In the genomic region with DNA sequence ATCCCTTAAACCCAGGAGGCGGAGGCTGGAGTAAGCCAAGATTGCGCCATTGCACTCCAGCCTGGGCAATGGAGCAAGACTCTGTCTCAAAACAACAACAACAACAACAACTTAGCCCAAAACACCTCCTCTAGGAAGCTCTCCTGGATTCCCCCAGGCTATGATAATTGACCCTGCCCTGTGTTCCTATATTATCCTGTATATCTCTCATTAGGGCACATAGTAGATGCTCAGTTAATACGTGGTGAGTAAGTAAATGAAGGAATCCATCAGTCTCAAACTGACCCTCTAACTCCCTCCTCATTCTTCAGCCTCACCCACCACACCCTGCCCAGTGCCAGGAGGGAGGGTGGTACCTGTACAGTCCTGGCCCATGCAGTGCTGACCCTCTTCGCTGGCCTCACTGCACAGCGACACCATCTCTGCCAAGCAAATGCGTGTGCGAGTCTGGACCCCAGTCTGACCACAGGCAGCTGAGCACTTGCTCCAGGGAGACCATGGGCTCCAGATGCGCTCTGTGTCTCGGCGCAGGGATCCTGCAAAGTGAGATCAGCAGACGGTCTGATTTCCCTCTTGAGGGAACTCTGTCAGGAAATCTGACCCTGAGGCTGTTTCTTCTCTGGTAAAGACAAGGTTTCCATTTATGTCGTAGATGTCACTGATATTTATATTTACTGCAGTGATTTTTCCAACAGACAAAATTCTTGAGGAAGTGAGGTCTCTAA, we compare ENCODE assay signal across 18 cellular contexts. TPM values are rescaled to one million over a fixed set of nuclear protein-coding genes. Genes with fewer than 3 reads are reported as not detected.
A peak's percentile ranks its signal among the peaks of the same experiment; 100 is the strongest.
DNase-seq lines count a peak whose midpoint lies in the region; ATAC-seq, FAIRE-seq and TF ChIP-seq lines count a peak whose summit lies in the region.
"Had no signal": no experiment of that assay in that cellular context is flagged by ENCODE, and none has a peak within 500 bp of the region (broad histone marks: within the 10 kb centered on the region; RNA-seq: fewer than 3 reads in every experiment).

No MANE protein-coding gene starts in this region.

- DNase-seq in RWPE2 (ENCODE audit: low spot score): peak; percentile 61
- no peak for DNase-seq in H1 (ENCODE audit: low read depth in 1 of 2, low spot score in 2 of 2)
- DNase-seq in mesenteric fat pad (ENCODE audit: low spot score): peak; percentile 49
- peak; percentile 47 for DNase-seq in posterior vena cava (ENCODE audit: low spot score)
- no peak for DNase-seq in endothelial cell (ENCODE audit: low spot score)
- DNase-seq in gastrocnemius medialis: no peak
- DNase-seq in PC-9: no peak
- DNase-seq: Calu3; CD8-positive, alpha-beta T cell; DMS79 treated with DMSO at 0.1 percent for 48 hours; GF-D8; IMR-90 had no signal

- H2BK20ac ChIP-seq in H1 (ENCODE audit: low read length): no peak overlapping the region

- no peaks in the 10 kb centered on the region for H3K4me1 Mint-ChIP-seq in endothelial cell (ENCODE audit: unreplicated experiment)
- H3K4me1 Mint-ChIP-seq: B cell had no signal

- H3K9me2 ChIP-seq in PC-9 (ENCODE audit: insufficient read depth): no peaks in the 10 kb centered on the region

- H2BK12ac ChIP-seq in H1 (ENCODE audit: low read depth, low read length): no peak overlapping the region

- H3K9ac ChIP-seq in H1 (replicated peaks in 1 of 4; ENCODE audit: extremely low read depth in 1 of 4, low read depth in 3 of 4, low read length in 3 of 4): no peak overlapping the region
- H3K9ac ChIP-seq: BLaER1 treated with 17β-estradiol and CSF1 and Interleukin-3, amounts not matched to agents 10 nM and 100 nM had no signal

- H4K91ac ChIP-seq in H1 (replicated peaks; ENCODE audit: insufficient read length, low read length): no peak overlapping the region

- H3K23ac ChIP-seq in H1 (ENCODE audit: insufficient read length): no peak overlapping the region

- H2AK5ac ChIP-seq in H1 (ENCODE audit: low read depth, low read length): 0 out of 2 replicates have a peak overlapping the region, but pooled peaks have one; percentile 60

- ATAC-seq in RWPE2 (ENCODE audit: low read depth) (no peak), HG03457 (IDR thresholded peaks at IDR 0.05; ENCODE audit: unreplicated experiment) (no peak), gastrocnemius medialis (no peak)
- ATAC-seq: CD8-positive, alpha-beta T cell had no signal

- in situ Hi-C loops in gastrocnemius medialis (cut with MboI; ENCODE audit: low sequenced_read_pairs in 4 of 4): no loop called here

- FAIRE-seq in H1 (lab: Jason Lieb, UNC): no peak
- FAIRE-seq: HTR-8/SVneo had no signal

- no peaks in the 10 kb centered on the region for H3K79me2 ChIP-seq in H1 (ENCODE audit: control insufficient read depth in 1 of 2, insufficient read depth in 2 of 2, low read length in 2 of 2)
- H3K79me2 ChIP-seq in PC-9 (ENCODE audit: low read depth): no peaks in the 10 kb centered on the region

- H3K56ac ChIP-seq in H1 (replicated peaks; ENCODE audit: insufficient read length, low read depth, low read length): no peak overlapping the region

- no peak overlapping the region for H3K14ac ChIP-seq in H1 (ENCODE audit: insufficient read length)

- H4K20me1 ChIP-seq in H1 (replicated peaks in 1 of 2; ENCODE audit: control insufficient read depth in 1 of 2, insufficient read depth in 2 of 2, low read length in 2 of 2) (peaks cover 0 to 2% of the 10 kb centered on the region in 2 experiments), PC-9 (ENCODE audit: insufficient read depth) (no peaks in the 10 kb centered on the region)
- H4K20me1 ChIP-seq: BLaER1 treated with 17β-estradiol and CSF1 and Interleukin-3, amounts not matched to agents 10 nM and 100 nM had no signal

- no peak overlapping the region for H2AFZ ChIP-seq in H1 (ENCODE audit: low read length)
- H2AFZ ChIP-seq in PC-9: no peak overlapping the region

- H3F3A ChIP-seq in PC-9 (ENCODE audit: insufficient read depth, low read depth): peaks cover 11% of the 10 kb centered on the region; the same call in 1 of the 2 replicates

- H3K4me1 ChIP-seq in RWPE2 (ENCODE audit: insufficient read depth, poor library complexity, severe bottlenecking) (no peaks in the 10 kb centered on the region), H1 (replicated peaks in 1 of 4; ENCODE audit: control insufficient read depth in 3 of 4, insufficient read depth in 4 of 4, low read length in 3 of 4) (no peaks in the 10 kb centered on the region), gastrocnemius medialis (no peaks in the 10 kb centered on the region), PC-9 (replicated peaks; ENCODE audit: insufficient read depth) (peaks cover 12% of the 10 kb centered on the region)

- no peaks in the 10 kb centered on the region for H3K23me2 ChIP-seq in H1 (ENCODE audit: low read depth, low read length)

- no peak overlapping the region for H3K4me3 Mint-ChIP-seq in endothelial cell (ENCODE audit: unreplicated experiment)
- H3K4me3 Mint-ChIP-seq: B cell; CD8-positive, alpha-beta T cell had no signal

- no peak overlapping the region for H3K18ac ChIP-seq in H1 (ENCODE audit: extremely low read depth, low read length)

- H3K9me3 Mint-ChIP-seq in endothelial cell (ENCODE audit: unreplicated experiment): no peaks in the 10 kb centered on the region
- H3K9me3 Mint-ChIP-seq: CD8-positive, alpha-beta T cell had no signal

- no peak for TF ChIP-seq CTCF in RWPE2 (IDR thresholded peaks at IDR 0.05; ENCODE audit: poor library complexity, severe bottlenecking)
- TF ChIP-seq CTCF in H1 (IDR thresholded peaks at IDR 0.05; ENCODE audit: control extremely low read depth in 1 of 3, insufficient read depth in 1 of 3, low read depth in 1 of 3, low read length in 3 of 3): no peak
- TF ChIP-seq CTCF in endothelial cell (IDR thresholded peaks at IDR 0.05; ENCODE audit: unreplicated experiment): no peak
- no peak for TF ChIP-seq CTCF in gastrocnemius medialis (IDR thresholded peaks at IDR 0.05 in 4 of 5, conservative IDR thresholded peaks at IDR 0.05 in 1 of 5)
- no peak for TF ChIP-seq CTCF in PC-9 (conservative IDR thresholded peaks at IDR 0.05)

- no peaks in the 10 kb centered on the region for H3K9me3 ChIP-seq in RWPE2 (ENCODE audit: severe bottlenecking)
- H3K9me3 ChIP-seq in H1 (ENCODE audit: insufficient read depth in 2 of 2, low read depth in 1 of 2, low read length in 1 of 2): no peaks in the 10 kb centered on the region
- H3K9me3 ChIP-seq in gastrocnemius medialis: no peaks in the 10 kb centered on the region
- H3K9me3 ChIP-seq in PC-9 (ENCODE audit: insufficient read depth, low read depth): no peaks in the 10 kb centered on the region
- H3K9me3 ChIP-seq: BLaER1 treated with 17β-estradiol and CSF1 and Interleukin-3, amounts not matched to agents 10 nM and 100 nM; HAP-1 had no signal

- H2BK5ac ChIP-seq in H1 (ENCODE audit: low read depth, low read length): no peak overlapping the region

- no peak overlapping the region; the same call in 1 of the 2 replicates for H4K8ac ChIP-seq in H1 (ENCODE audit: extremely low read depth, insufficient read depth, low read length)

- CTCF ChIA-PET in H1 (lab: Charles Lee; ENCODE audit: partially characterized antibody): interaction anchor here (1.2 to 6.4 kb wide), 2 partner anchors 67 to 80 kb away, joined by 3 to 44 read pairs; no protein-coding TSS in a partner anchor
- CTCF ChIA-PET in PC-9 (lab: Charles Lee): no interaction called here

- H3K79me1 ChIP-seq in H1 (ENCODE audit: low read depth, low read length): no peaks in the 10 kb centered on the region

- H3K27ac Mint-ChIP-seq in endothelial cell (ENCODE audit: unreplicated experiment): no peak overlapping the region
- H3K27ac Mint-ChIP-seq: B cell; CD8-positive, alpha-beta T cell had no signal

- no peak for TF ChIP-seq POLR2A in H1 (IDR thresholded peaks at IDR 0.05; ENCODE audit: control extremely low read depth in 1 of 2, low read depth in 2 of 2, low read length in 2 of 2)
- no peak for TF ChIP-seq POLR2A in gastrocnemius medialis (IDR thresholded peaks at IDR 0.05)

- H3K27me3 ChIP-seq in RWPE2 (ENCODE audit: insufficient read depth, poor library complexity, severe bottlenecking) (no peaks in the 10 kb centered on the region), H1 (replicated peaks in 1 of 4; ENCODE audit: control insufficient read depth in 3 of 4, extremely low read depth in 1 of 4, insufficient read depth in 3 of 4, low read length in 3 of 4) (no peaks in the 10 kb centered on the region; a peak in 1 of 7 replicates), gastrocnemius medialis (no peaks in the 10 kb centered on the region), PC-9 (ENCODE audit: insufficient read depth, low read depth) (no peaks in the 10 kb centered on the region)
- H3K27me3 ChIP-seq: BLaER1 treated with 17β-estradiol and CSF1 and Interleukin-3, amounts not matched to agents 10 nM and 100 nM had no signal

- TF ChIP-seq RAD21 in H1 (IDR thresholded peaks at IDR 0.05 in 1 of 2, conservative IDR thresholded peaks at IDR 0.05 in 1 of 2; ENCODE audit: low read depth in 2 of 2, low read length in 2 of 2): no peak

- peaks cover 5% of the 10 kb centered on the region for H3K27me3 Mint-ChIP-seq in endothelial cell (ENCODE audit: unreplicated experiment)

- H3K4ac ChIP-seq in H1 (replicated peaks; ENCODE audit: insufficient read length, low read depth, low read length): no peak overlapping the region

- H2BK120ac ChIP-seq in H1 (replicated peaks; ENCODE audit: low read depth, low read length): no peak overlapping the region

- intact Hi-C loops in posterior vena cava (cut with DNase I): no loop called here
- intact Hi-C loops in gastrocnemius medialis (cut with DNase I; ENCODE audit: low total_unique reads): no loop called here
- intact Hi-C loops in PC-9 (cut with micrococcal nuclease; ENCODE audit: unreplicated experiment): loop anchor here (10.0 kb wide), 1 partner anchor 50 kb away; no protein-coding TSS in a partner anchor

- no peak overlapping the region for H4K5ac ChIP-seq in H1 (ENCODE audit: insufficient read length, low read depth, low read length)

- no peak overlapping the region for H3K4me3 ChIP-seq in RWPE2 (ENCODE audit: severe bottlenecking)
- H3K4me3 ChIP-seq in H1 (ENCODE audit: extremely low read depth in 1 of 4, insufficient read depth in 2 of 4, low read depth in 3 of 4, low read length in 4 of 4): no peak overlapping the region
- H3K4me3 ChIP-seq in gastrocnemius medialis: no peak overlapping the region
- no peak overlapping the region for H3K4me3 ChIP-seq in PC-9
- H3K4me3 ChIP-seq: BLaER1 treated with 17β-estradiol and CSF1 and Interleukin-3, amounts not matched to agents 10 nM and 100 nM; HAP-1 had no signal

- no peaks in the 10 kb centered on the region for H3K36me3 Mint-ChIP-seq in endothelial cell (ENCODE audit: low read depth, unreplicated experiment)
- H3K36me3 Mint-ChIP-seq: CD8-positive, alpha-beta T cell had no signal

- POLR2A ChIA-PET in H1 (lab: Charles Lee; ENCODE audit: partially characterized antibody) (interaction anchor here (1.8 kb wide), 1 partner anchor 77 kb away, joined by 3 read pairs; no protein-coding TSS in a partner anchor), PC-9 (lab: Charles Lee; ENCODE audit: unreplicated experiment) (no interaction called here)

- H2BK15ac ChIP-seq in H1 (ENCODE audit: low read length): 0 out of 2 replicates have a peak overlapping the region, but pooled peaks have one; percentile 61

- no TSS peak for BruUV-seq in PC-9 (replicated peaks; lab: Mats Ljungman, UMichigan)

- no peak overlapping the region for H3K27ac ChIP-seq in RWPE2 (ENCODE audit: poor library complexity, severe bottlenecking)
- no peak overlapping the region for H3K27ac ChIP-seq in H1 (ENCODE audit: low read depth, low read length)
- no peak overlapping the region for H3K27ac ChIP-seq in gastrocnemius medialis
- H3K27ac ChIP-seq in PC-9: no peak overlapping the region
- H3K27ac ChIP-seq: BLaER1 treated with 17β-estradiol and CSF1 and Interleukin-3, amounts not matched to agents 10 nM and 100 nM had no signal

- H3K4me2 ChIP-seq in H1 (ENCODE audit: insufficient read depth in 1 of 2, low read depth in 2 of 2, low read length in 2 of 2) (no peak overlapping the region), PC-9 (no peak overlapping the region)
- H3K4me2 ChIP-seq: BLaER1 treated with 17β-estradiol and CSF1 and Interleukin-3, amounts not matched to agents 10 nM and 100 nM had no signal

- 94% methylated on average over 12 of the region's 12 CpGs; no CpG with 5 or more reads in 1 of the 2 experiments for WGBS in H1 (ENCODE audit: extremely low coverage in 1 of 2, insufficient coverage in 1 of 2, insufficient read length in 1 of 2, insufficient replicate concordance in 2 of 2, low coverage in 1 of 2, low lambda C conversion rate in 2 of 2, missing lambda C conversion rate in 1 of 2), 2 experiments

- no peak for TF ChIP-seq EP300 in H1 (IDR thresholded peaks at IDR 0.05; ENCODE audit: borderline replicate concordance in 1 of 2, low read depth in 2 of 2, low read length in 2 of 2)

- H3K36me3 ChIP-seq in RWPE2 (ENCODE audit: low read depth) (no peaks in the 10 kb centered on the region), H1 (ENCODE audit: control insufficient read depth in 2 of 4, insufficient read depth in 4 of 4, low read length in 3 of 4) (no peaks in the 10 kb centered on the region), gastrocnemius medialis (no peaks in the 10 kb centered on the region), PC-9 (ENCODE audit: low read depth) (no peaks in the 10 kb centered on the region)
- H3K36me3 ChIP-seq: BLaER1 treated with 17β-estradiol and CSF1 and Interleukin-3, amounts not matched to agents 10 nM and 100 nM; HAP-1 had no signal

RNA-seq across cellular contexts. Expression of gene CILP, which starts 6.2 kb away (rescaled TPM):
- total RNA-seq in H1 (2021; fragmentation: NEBNext Ultra II Directional; extraction: Animal tissue kit (Norgen Biotek cat#: 25700)): not detected in 2 replicates
- 0.02 TPM in 1 of 2 replicates, not detected in the other for polyA plus RNA-seq in H1 (2011; rRNA removed)
- not detected for polyA plus RNA-seq in H1 (2011; cell fraction: cytosol; rRNA removed)
- polyA plus RNA-seq in H1 (2011; cell fraction: nucleus; rRNA removed): 0.03 TPM
- not detected in 4 replicates for polyA plus RNA-seq in H1 (2012, experiment 1 of 2)
- not detected for polyA plus RNA-seq in H1 (2012, experiment 2 of 2)
- polyA plus RNA-seq in H1 (2013, experiment 1 of 2): not detected
- not detected for polyA plus RNA-seq in H1 (2013, experiment 2 of 2)
- polyA minus RNA-seq in H1 (2011; rRNA and poly(A)+ RNA removed): not detected in 2 replicates
- polyA minus RNA-seq in H1 (2011; cell fraction: cytosol; rRNA and poly(A)+ RNA removed): not detected
- polyA minus RNA-seq in H1 (2011; cell fraction: nucleus; rRNA and poly(A)+ RNA removed): not detected
- 27.3 TPM for total RNA-seq in mesenteric fat pad
- total RNA-seq in posterior vena cava: 10 to 100 TPM in 1 of 2 donors, 1 to 10 TPM in 1; 9.6 to 43.4 TPM
- total RNA-seq in endothelial cell (ENCODE audit: unreplicated experiment): not detected
- total RNA-seq in gastrocnemius medialis: 10 to 100 TPM in 3 of 4 donors, 1 to 10 TPM in 1; 5.4 to 49.9 (median 41.6) TPM
- total RNA-seq in PC-9 (2021): 0.07 and 0.08 TPM in 2 replicates
- total RNA-seq: A172 had no signal

RNA-seq across cellular contexts. Expression of gene CLPX, which starts 20.0 kb away (rescaled TPM):
- total RNA-seq in H1 (2021; fragmentation: NEBNext Ultra II Directional; extraction: Animal tissue kit (Norgen Biotek cat#: 25700)): 53.6 and 56.4 TPM in 2 replicates
- 9.7 and 10.5 TPM in 2 replicates for polyA plus RNA-seq in H1 (2011; rRNA removed)
- 30.8 TPM for polyA plus RNA-seq in H1 (2011; cell fraction: cytosol; rRNA removed)
- polyA plus RNA-seq in H1 (2011; cell fraction: nucleus; rRNA removed): 7.8 TPM
- polyA plus RNA-seq in H1 (2012, experiment 1 of 2): 36.5 to 56.0 TPM (median 38.5 TPM) in 4 replicates
- polyA plus RNA-seq in H1 (2012, experiment 2 of 2): 2.3 TPM
- 20.1 TPM for polyA plus RNA-seq in H1 (2013, experiment 1 of 2)
- polyA plus RNA-seq in H1 (2013, experiment 2 of 2): 18.7 TPM
- 18.1 and 20.7 TPM in 2 replicates for polyA minus RNA-seq in H1 (2011; rRNA and poly(A)+ RNA removed)
- 19.3 TPM for polyA minus RNA-seq in H1 (2011; cell fraction: cytosol; rRNA and poly(A)+ RNA removed)
- polyA minus RNA-seq in H1 (2011; cell fraction: nucleus; rRNA and poly(A)+ RNA removed): 16.2 TPM
- total RNA-seq in mesenteric fat pad: 47.7 TPM
- total RNA-seq in posterior vena cava: 10 to 100 TPM; 28.9 to 34.8 TPM
- total RNA-seq in endothelial cell (ENCODE audit: unreplicated experiment): 52.1 TPM
- 100 to 1,000 TPM in 1 of 4 donors, 10 to 100 TPM in 3; 49.3 to 116 (median 63.3) TPM for total RNA-seq in gastrocnemius medialis
- 41.0 and 44.1 TPM in 2 replicates for total RNA-seq in PC-9 (2021)

Comparison
In these comparisons a context has a peak if more than half of its experiments do, and no peak if none do; other contexts are left out.
1. DNase-seq: peak in RWPE2 (single experiment), mesenteric fat pad (single experiment) and posterior vena cava (single experiment); none in H1 (0 of 2), endothelial cell (single experiment), gastrocnemius medialis (0 of 2) and PC-9 (0 of 2).